ENCODE assay signal across 9 cellular contexts in genomic region chr20:49964964-49965780, GRCh38. TPM values are rescaled to one million over a fixed set of nuclear protein-coding genes. Genes with fewer than 3 reads are reported as not detected.
DNase-seq lines count a peak whose midpoint lies in the region; ATAC-seq, FAIRE-seq and TF ChIP-seq lines count a peak whose summit lies in the region.
"Had no signal": no experiment of that assay in that cellular context is flagged by ENCODE, and none has a peak within 500 bp of the region (broad histone marks: within the 10 kb centered on the region; RNA-seq: fewer than 3 reads in every experiment).

No MANE protein-coding gene starts in this region.

- peak overlapping the region in 1 of 3 experiments; percentile 35 for H3K27ac Mint-ChIP-seq in nephron

- H3K9me3 Mint-ChIP-seq in nephron = no peaks in the 10 kb centered on the region

- peaks cover 6% of the 10 kb centered on the region for H3K36me3 Mint-ChIP-seq in nephron (ENCODE audit: low read depth)

- no peak for ATAC-seq in HG02870 (IDR thresholded peaks at IDR 0.05; ENCODE audit: unreplicated experiment)

- TF ChIP-seq CTCF in astrocyte of the spinal cord (IDR thresholded peaks at IDR 0.05; ENCODE audit: low read depth, low read length) = peak; percentile 84
- TF ChIP-seq CTCF in nephron (IDR thresholded peaks at IDR 0.05; ENCODE audit: unreplicated experiment in 3 of 3) = peak; percentile 35 to 53 (median 43)

- DNase-seq in stimulated activated CD4-positive, alpha-beta T cell treated with anti-CD3 and anti-CD28 coated beads, Interleukin-2, amount 100 ng/mL, for 48 hours = peak; percentile 19 to 31
- DNase-seq in stimulated activated CD4-positive, alpha-beta T cell treated with anti-CD3 and anti-CD28 coated beads, Interleukin-12 subunit alpha, Interleukin-12 subunit beta, amount 100 ng/mL, for 4 hours = no peak
- DNase-seq in NCI-H146 (lab: John Stamatoyannopoulos, UW) (peak; percentile 78), astrocyte of the spinal cord (ENCODE audit: low read depth, low spot score) (peak; percentile 34), frontal cortex (ENCODE audit: low spot score in 2 of 2) (no peak), NCI-H2029 treated with DMSO at 0.1 percent for 48 hours (lab: John Stamatoyannopoulos, UW) (no peak)

- H3K4me1 Mint-ChIP-seq in nephron = no peaks in the 10 kb centered on the region

- H3K27me3 Mint-ChIP-seq in nephron (ENCODE audit: low read depth) = no peaks in the 10 kb centered on the region

- FAIRE-seq in frontal cortex (lab: Jason Lieb, UNC) = no peak
- FAIRE-seq: colon had no signal

- in situ Hi-C loops in astrocyte of the spinal cord (cut with HindIII; ENCODE audit: low sequenced_read_pairs) = no loop called here

- H3K4me3 ChIP-seq in astrocyte of the spinal cord (ENCODE audit: low read depth, low read length) = no peak overlapping the region

- H3K4me3 Mint-ChIP-seq in nephron = no peak overlapping the region

RNA-seq across cellular contexts. Expression of gene SNAI1, which starts 17.6 kb away (rescaled TPM):
- not detected for total RNA-seq in frontal cortex

RNA-seq across cellular contexts. Expression of gene RNF114, which starts 29.0 kb away (rescaled TPM):
- 31.0 TPM for total RNA-seq in frontal cortex

RNA-seq across cellular contexts. Expression of gene SPATA2, which starts 49.8 kb away (rescaled TPM):
- total RNA-seq in frontal cortex = 2.0 TPM

Comparison
In these comparisons a context has a peak if more than half of its experiments do, and no peak if none do; other contexts are left out.
1. DNase-seq: peak in stimulated activated CD4-positive, alpha-beta T cell treated with anti-CD3 and anti-CD28 coated beads, Interleukin-2, amount 100 ng/mL, for 48 hours (2 of 2), NCI-H146 (single experiment) and astrocyte of the spinal cord (single experiment); none in stimulated activated CD4-positive, alpha-beta T cell treated with anti-CD3 and anti-CD28 coated beads, Interleukin-12 subunit alpha, Interleukin-12 subunit beta, amount 100 ng/mL, for 4 hours (single experiment), frontal cortex (0 of 2) and NCI-H2029 treated with DMSO at 0.1 percent for 48 hours (single experiment).